18 cellular contexts compared by ENCODE assay signal in genomic region chr7:14579971-14580370, GRCh38.
"Had no signal": no experiment of that assay in that cellular context is flagged by ENCODE, and none has a peak within 500 bp of the region (broad histone marks: within the 10 kb centered on the region; RNA-seq: fewer than 3 reads in every experiment).

No MANE protein-coding gene starts in this region.

- DNase-seq: cortex of kidney; dorsolateral prefrontal cortex; effector CD8-positive, alpha-beta T cell; heart left ventricle; hippocampal formation; mammary epithelial cell; nucleus accumbens; ovary; sigmoid colon; stimulated activated CD4-positive, alpha-beta T cell treated with anti-CD3 and anti-CD28 coated beads, Interleukin-12 subunit alpha, Interleukin-12 subunit beta, amount 100 ng/mL, for 4 hours; stimulated activated naive CD4-positive, alpha-beta T cell treated with Interleukin-2 at 50 U/mL for 16 hours had no signal

- H3K4me3 ChIP-seq: dorsolateral prefrontal cortex, heart left ventricle, neural progenitor cell, ovary, right atrium auricular region, sigmoid colon, skin epidermis had no signal

- H3K27ac ChIP-seq: dorsolateral prefrontal cortex, heart left ventricle, neural progenitor cell, ovary, right atrium auricular region, sigmoid colon, skin epidermis had no signal

- H3K9me3 Mint-ChIP-seq: neural progenitor cell, type B pancreatic cell had no signal

- H3K36me3 Mint-ChIP-seq: natural killer cell treated with Interleukin-12 subunit alpha and Interleukin-12 subunit beta and Interleukin-15 and Interleukin-18, amount 100 ng/mL, for 72 hours; neural progenitor cell; type B pancreatic cell had no signal

- H3K36me3 ChIP-seq: heart left ventricle, neural progenitor cell, ovary, right atrium auricular region, sigmoid colon had no signal

- ATAC-seq: heart left ventricle; natural killer cell treated with Interleukin-12 subunit alpha and Interleukin-12 subunit beta and Interleukin-15 and Interleukin-18, amount 100 ng/mL, for 72 hours had no signal

- H3K4me1 ChIP-seq: heart left ventricle, neural progenitor cell, right atrium auricular region, sigmoid colon had no signal

- H3K9me3 ChIP-seq: ovary, sigmoid colon had no signal

- FAIRE-seq: frontal cortex, urothelium cell line had no signal

- H3K27me3 ChIP-seq: dorsolateral prefrontal cortex, heart left ventricle, neural progenitor cell, ovary, right atrium auricular region, sigmoid colon had no signal

- H3K4me3 Mint-ChIP-seq: natural killer cell treated with Interleukin-12 subunit alpha and Interleukin-12 subunit beta and Interleukin-15 and Interleukin-18, amount 100 ng/mL, for 72 hours; neural progenitor cell; type B pancreatic cell had no signal

- H3K27me3 Mint-ChIP-seq: natural killer cell treated with Interleukin-12 subunit alpha and Interleukin-12 subunit beta and Interleukin-15 and Interleukin-18, amount 100 ng/mL, for 72 hours; type B pancreatic cell had no signal

- H3K9ac ChIP-seq: neural progenitor cell had no signal

- H3K27ac Mint-ChIP-seq: natural killer cell treated with Interleukin-12 subunit alpha and Interleukin-12 subunit beta and Interleukin-15 and Interleukin-18, amount 100 ng/mL, for 72 hours; neural progenitor cell; type B pancreatic cell had no signal
